ENCODE assay signal across 14 cellular contexts in the genomic region with DNA sequence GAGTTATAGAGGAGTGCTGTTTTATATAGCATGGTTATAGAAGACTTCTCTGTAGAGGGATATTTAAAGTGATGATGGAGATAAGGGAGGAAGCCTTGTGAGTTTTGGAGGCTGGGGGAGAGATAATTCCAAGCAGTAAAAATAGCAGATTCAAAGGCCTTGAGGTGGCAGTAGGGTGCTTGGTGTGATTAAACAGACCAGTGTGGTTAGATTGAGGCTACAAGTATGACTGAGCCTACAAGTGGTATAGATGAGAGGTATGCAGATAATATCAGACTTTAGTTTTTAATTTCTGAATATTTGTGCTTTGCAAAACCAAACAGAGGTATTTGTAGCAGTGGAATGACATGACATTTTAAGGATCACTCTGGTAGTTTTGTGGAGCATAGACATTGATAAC. TPM values are rescaled to one million over a fixed set of nuclear protein-coding genes. Genes with fewer than 3 reads are reported as not detected.
A peak's percentile ranks its signal among the peaks of the same experiment; 100 is the strongest.
DNase-seq lines count a peak whose midpoint lies in the region; ATAC-seq and TF ChIP-seq lines count a peak whose summit lies in the region.
"Had no signal": no experiment of that assay in that cellular context is flagged by ENCODE, and none has a peak within 500 bp of the region (broad histone marks: within the 10 kb centered on the region; RNA-seq: fewer than 3 reads in every experiment).

No MANE protein-coding gene starts in this region.

- peak; percentile 69 for ATAC-seq in HG03432 (IDR thresholded peaks at IDR 0.05; ENCODE audit: unreplicated experiment)
- ATAC-seq: heart left ventricle, T-cell had no signal

- no peak overlapping the region for H2BK120ac ChIP-seq in mesendoderm (ENCODE audit: low read depth, low read length)

- no peak overlapping the region for H4K5ac ChIP-seq in mesendoderm (ENCODE audit: low read length)

- no peaks in the 10 kb centered on the region for H3K79me1 ChIP-seq in mesendoderm (ENCODE audit: low read length)

- no peak overlapping the region for H3K4ac ChIP-seq in mesendoderm (ENCODE audit: low read depth, low read length)

- no peak overlapping the region for H3K23ac ChIP-seq in mesendoderm (ENCODE audit: low read length)

- peaks cover 3% of the 10 kb centered on the region for H3K36me3 ChIP-seq in cardiac muscle cell
- no peaks in the 10 kb centered on the region for H3K36me3 ChIP-seq in right atrium auricular region
- H3K36me3 ChIP-seq in mesendoderm (ENCODE audit: control insufficient read depth, insufficient read depth, low read length), result no peaks in the 10 kb centered on the region
- H3K36me3 ChIP-seq in suprapubic skin, result no peaks in the 10 kb centered on the region
- H3K36me3 ChIP-seq: upper lobe of left lung had no signal

- no peak overlapping the region for H3K9ac ChIP-seq in mesendoderm (ENCODE audit: low read length)

- no peak overlapping the region for H3K18ac ChIP-seq in mesendoderm (ENCODE audit: low read length)

- no peaks in the 10 kb centered on the region for H3K79me2 ChIP-seq in mesendoderm (ENCODE audit: control insufficient read depth, insufficient read depth, low read length)

- H2AK5ac ChIP-seq in mesendoderm (ENCODE audit: low read length), result no peak overlapping the region

- DNase-seq in cardiac muscle cell (ENCODE audit: low read depth in 1 of 2, low spot score in 1 of 2) (peak in 1 of 2 donors; percentile 32), right atrium auricular region (ENCODE audit: low spot score) (no peak), amniotic epithelial cell (ENCODE audit: low read depth) (peak; percentile 45), NOMO-1 (lab: John Stamatoyannopoulos, UW; ENCODE audit: unreplicated experiment in 2 of 2) (no peak), mesendoderm (no peak), A172 (ENCODE audit: low spot score) (no peak), suprapubic skin (ENCODE audit: low spot score in 2 of 2) (no peak)
- DNase-seq: Caco-2, heart left ventricle, NCI-H1105 treated with DMSO at 0.1 percent for 48 hours, NCI-H446, T-cell, upper lobe of left lung had no signal

- H3K27me3 ChIP-seq in cardiac muscle cell (no peaks in the 10 kb centered on the region), right atrium auricular region (no peaks in the 10 kb centered on the region), mesendoderm (ENCODE audit: insufficient read depth, low read length, poor library complexity) (no peaks in the 10 kb centered on the region), suprapubic skin (no peaks in the 10 kb centered on the region)
- H3K27me3 ChIP-seq: heart left ventricle, upper lobe of left lung had no signal

- no peak for TF ChIP-seq POLR2A in suprapubic skin (IDR thresholded peaks at IDR 0.05)

- TF ChIP-seq EP300 in suprapubic skin (IDR thresholded peaks at IDR 0.05), result no peak

- H3K9me3 ChIP-seq in cardiac muscle cell (ENCODE audit: low read depth) (no peaks in the 10 kb centered on the region), right atrium auricular region (no peaks in the 10 kb centered on the region), suprapubic skin (no peaks in the 10 kb centered on the region)
- H3K9me3 ChIP-seq: Caco-2, heart left ventricle, upper lobe of left lung had no signal

- H3K4me1 ChIP-seq in cardiac muscle cell (ENCODE audit: low read depth), result no peaks in the 10 kb centered on the region
- no peaks in the 10 kb centered on the region for H3K4me1 ChIP-seq in right atrium auricular region
- H3K4me1 ChIP-seq in mesendoderm (ENCODE audit: control insufficient read depth, low read depth, low read length), result no peaks in the 10 kb centered on the region
- H3K4me1 ChIP-seq in suprapubic skin, result no peaks in the 10 kb centered on the region
- H3K4me1 ChIP-seq: Caco-2, upper lobe of left lung had no signal

- no peak overlapping the region for H3K56ac ChIP-seq in mesendoderm (ENCODE audit: low read length)

- no peak overlapping the region for H2BK5ac ChIP-seq in mesendoderm (ENCODE audit: low read length)

- no peak overlapping the region for H2BK15ac ChIP-seq in mesendoderm (replicated peaks; ENCODE audit: low read depth)

- H3K27ac ChIP-seq in cardiac muscle cell (no peak overlapping the region), right atrium auricular region (no peak overlapping the region), mesendoderm (ENCODE audit: low read depth, low read length) (no peak overlapping the region), suprapubic skin (no peak overlapping the region)
- H3K27ac ChIP-seq: heart left ventricle, upper lobe of left lung had no signal

- no peak overlapping the region for H3K4me2 ChIP-seq in mesendoderm (ENCODE audit: low read length)

- no peak overlapping the region for H4K8ac ChIP-seq in mesendoderm (ENCODE audit: low read depth, low read length)

- no peak overlapping the region for H3K4me3 ChIP-seq in cardiac muscle cell
- no peak overlapping the region for H3K4me3 ChIP-seq in right atrium auricular region
- no peak overlapping the region for H3K4me3 ChIP-seq in mesendoderm (ENCODE audit: low read length)
- no peak overlapping the region for H3K4me3 ChIP-seq in suprapubic skin
- H3K4me3 ChIP-seq: heart left ventricle, upper lobe of left lung had no signal

- TF ChIP-seq CTCF in cardiac muscle cell (IDR thresholded peaks at IDR 0.05; ENCODE audit: low read depth, low read length), result peak; percentile 11
- TF ChIP-seq CTCF in right atrium auricular region (IDR thresholded peaks at IDR 0.05), result no peak
- TF ChIP-seq CTCF in suprapubic skin (IDR thresholded peaks at IDR 0.05), result no peak

RNA-seq across cellular contexts. Expression of gene FANCM, which starts 20.3 kb away (rescaled TPM):
- total RNA-seq in cardiac muscle cell (5.6 and 12.4 TPM in 2 replicates), right atrium auricular region (1 to 10 TPM; 1.9 to 3.9 TPM), suprapubic skin (10 to 100 TPM in 1 of 4 donors, 1 to 10 TPM in 3; 2.6 to 10.1 (median 6.4) TPM)
- polyA plus RNA-seq in cardiac muscle cell, result 5.6 and 9.6 TPM in 2 replicates
- 3.1 TPM for polyA plus RNA-seq in mesendoderm (2013, experiment 1 of 2)
- polyA plus RNA-seq in mesendoderm (2013, experiment 2 of 2), result 3.3 TPM
- 4.3 and 8.4 TPM in 2 replicates for total RNA-seq in A172 (2014; rRNA removed; shearing (Covaris generic))

RNA-seq across cellular contexts. Expression of gene FKBP3, which starts 21.8 kb away (rescaled TPM):
- 54.0 and 69.6 TPM in 2 replicates for total RNA-seq in cardiac muscle cell
- polyA plus RNA-seq in cardiac muscle cell, result 225 and 298 TPM in 2 replicates
- 10 to 100 TPM; 45.5 to 72.3 TPM for total RNA-seq in right atrium auricular region
- polyA plus RNA-seq in mesendoderm (2013, experiment 1 of 2), result 180 TPM
- 176 TPM for polyA plus RNA-seq in mesendoderm (2013, experiment 2 of 2)
- total RNA-seq in A172 (2014; rRNA removed; shearing (Covaris generic)), result 70.3 and 87.9 TPM in 2 replicates
- 10 to 100 TPM; 19.4 to 47.1 (median 22.0) TPM for total RNA-seq in suprapubic skin
